10 cellular contexts compared by ENCODE assay signal in the genomic region with DNA sequence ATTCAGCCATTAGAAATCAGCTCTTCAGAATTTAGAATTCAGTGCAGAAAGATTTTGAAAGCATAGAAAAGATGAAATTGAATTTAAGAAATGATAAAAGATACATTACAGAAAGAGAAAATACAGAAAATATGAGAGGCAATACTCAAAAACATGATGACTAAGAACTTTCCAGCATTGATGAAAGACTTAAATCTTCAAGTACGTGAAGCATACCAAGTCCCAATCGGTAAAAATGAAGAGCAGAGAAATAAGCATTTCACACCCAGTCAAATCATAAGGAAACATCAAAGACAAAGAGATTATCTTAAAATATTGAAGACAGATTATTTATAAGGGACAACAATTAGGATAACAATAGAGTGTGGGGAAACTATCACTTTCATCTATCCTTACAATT. TPM values are rescaled to one million over a fixed set of nuclear protein-coding genes. Genes with fewer than 3 reads are reported as not detected.
"Had no signal": no experiment of that assay in that cellular context is flagged by ENCODE, and none has a peak within 500 bp of the region (broad histone marks: within the 10 kb centered on the region; RNA-seq: fewer than 3 reads in every experiment).

No MANE protein-coding gene starts in this region.

- DNase-seq: GM23248, GOT3, H9, HFFc6, KG1 had no signal

- H3K27ac ChIP-seq: GM23248, HL-60 had no signal

- FAIRE-seq: HepG2 had no signal

- H2AFZ ChIP-seq: GM23248 had no signal

- H3K4me3 ChIP-seq: GM23248 had no signal

- ATAC-seq: HepG2 had no signal

RNA-seq across cellular contexts. Expression of a gene that starts 35.1 kb away (rescaled TPM):
- total RNA-seq: GM23248, H4, H9, HepG2, HT1080 had no signal
- polyA plus RNA-seq: GM23248, HepG2, IgD-negative memory B cell had no signal
